Comparison of ENCODE assay signal across 17 cellular contexts in the genomic region with DNA sequence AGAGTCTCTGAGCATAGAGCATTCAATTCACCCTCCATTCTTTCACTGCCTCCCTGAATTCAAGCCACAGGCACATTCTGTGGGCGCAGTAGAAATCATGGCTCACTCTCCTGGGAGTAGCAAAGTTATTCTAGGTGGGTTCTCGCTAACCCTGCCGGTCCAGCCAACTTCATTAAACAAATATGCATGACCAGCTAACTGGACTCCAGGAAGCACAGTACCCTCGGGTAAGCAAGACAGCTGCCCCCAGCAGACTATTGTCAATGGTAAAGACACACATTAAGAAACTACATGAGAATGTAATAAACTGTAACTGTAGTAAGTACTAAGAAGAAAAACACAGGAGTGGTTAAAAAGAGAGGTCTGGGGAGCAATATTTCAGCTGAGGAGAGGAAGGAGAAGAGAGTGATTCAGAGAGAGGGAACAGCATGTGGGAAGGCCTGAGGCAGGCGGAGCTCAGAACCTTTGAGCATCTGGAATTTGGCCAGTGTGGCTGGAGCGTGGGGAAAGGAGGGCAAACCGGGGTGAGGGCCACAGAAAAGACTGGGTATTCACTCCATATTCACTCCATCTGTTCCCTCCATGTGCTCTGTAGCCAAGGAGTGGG. TPM values are rescaled to one million over a fixed set of nuclear protein-coding genes. Genes with fewer than 3 reads are reported as not detected.
A peak's percentile ranks its signal among the peaks of the same experiment; 100 is the strongest.
DNase-seq lines count a peak whose midpoint lies in the region; ATAC-seq and TF ChIP-seq lines count a peak whose summit lies in the region.
"Had no signal": no experiment of that assay in that cellular context is flagged by ENCODE, and none has a peak within 500 bp of the region (broad histone marks: within the 10 kb centered on the region; RNA-seq: fewer than 3 reads in every experiment).

No MANE protein-coding gene starts in this region.

- POLR2A ChIA-PET in MCF 10A (lab: Yijun Ruan, JAX): interaction anchor here (1.0 kb wide), 2 partner anchors 17 to 40 kb away, joined by 3 read pairs; no protein-coding TSS in a partner anchor
- POLR2A ChIA-PET in activated CD4-positive, alpha-beta T cell treated with anti-CD3 and anti-CD28 coated beads for 36 hours (lab: Charles Lee): interaction anchor here (0.6 kb wide), 1 partner anchor 184 kb away, joined by 3 read pairs; the partner anchor contains the start of gene ENO1

- H3K79me2 ChIP-seq in neural progenitor cell (ENCODE audit: low read depth): no peaks in the 10 kb centered on the region

- H3K4me1 Mint-ChIP-seq in MCF 10A (ENCODE audit: insufficient read depth, unreplicated experiment): peaks cover 13% of the 10 kb centered on the region
- H3K4me1 Mint-ChIP-seq in neural progenitor cell: peaks cover 35% of the 10 kb centered on the region
- no peaks in the 10 kb centered on the region for H3K4me1 Mint-ChIP-seq in activated CD4-positive, alpha-beta T cell treated with anti-CD3 and anti-CD28 coated beads for 36 hours
- H3K4me1 Mint-ChIP-seq: CD4-positive, alpha-beta memory T cell had no signal

- H3K36me3 ChIP-seq in breast epithelium: no peaks in the 10 kb centered on the region
- H3K36me3 ChIP-seq in brain microvascular endothelial cell (replicated peaks): no peaks in the 10 kb centered on the region
- no peaks in the 10 kb centered on the region for H3K36me3 ChIP-seq in neural progenitor cell
- H3K36me3 ChIP-seq: tibial nerve, WERI-Rb-1 had no signal

- CTCF ChIA-PET in MCF 10A (lab: Yijun Ruan, JAX): interaction anchor here (0.8 to 1.1 kb wide), 2 partner anchors 53 to 58 kb away, joined by 3 read pairs; no protein-coding TSS in a partner anchor
- CTCF ChIA-PET in activated CD4-positive, alpha-beta T cell treated with anti-CD3 and anti-CD28 coated beads for 36 hours (lab: Charles Lee): interaction anchor here (0.6 to 1.5 kb wide), 4 partner anchors 11 to 62 kb away, joined by 3 to 5 read pairs (median 4); no protein-coding TSS in a partner anchor

- no peak overlapping the region for H2AFZ ChIP-seq in neural progenitor cell (replicated peaks)

- H3K9me3 Mint-ChIP-seq in MCF 10A (ENCODE audit: unreplicated experiment) (no peaks in the 10 kb centered on the region), neural progenitor cell (no peaks in the 10 kb centered on the region)
- H3K9me3 Mint-ChIP-seq in activated CD4-positive, alpha-beta T cell treated with anti-CD3 and anti-CD28 coated beads for 36 hours (ENCODE audit: low read depth): no peaks in the 10 kb centered on the region
- H3K9me3 Mint-ChIP-seq: CD4-positive, alpha-beta memory T cell had no signal

- TF ChIP-seq POLR2A in breast epithelium (IDR thresholded peaks at IDR 0.05): no peak

- H3K27ac Mint-ChIP-seq in MCF 10A (ENCODE audit: low read depth, unreplicated experiment): peak overlapping the region; percentile 47
- peak overlapping the region; percentile 36 for H3K27ac Mint-ChIP-seq in neural progenitor cell
- H3K27ac Mint-ChIP-seq in activated CD4-positive, alpha-beta T cell treated with anti-CD3 and anti-CD28 coated beads for 36 hours: no peak overlapping the region
- H3K27ac Mint-ChIP-seq: CD4-positive, alpha-beta memory T cell; progenitor cell of endocrine pancreas had no signal

- in situ Hi-C loops in brain microvascular endothelial cell (cut with HindIII; ENCODE audit: low pct_ligation_motif_present, low sequenced_read_pairs): no loop called here

- no peaks in the 10 kb centered on the region for H3K27me3 ChIP-seq in breast epithelium
- H3K27me3 ChIP-seq in brain microvascular endothelial cell (replicated peaks): no peaks in the 10 kb centered on the region
- H3K27me3 ChIP-seq in neural progenitor cell: no peaks in the 10 kb centered on the region
- H3K27me3 ChIP-seq: tibial nerve had no signal

- H3K4me2 ChIP-seq in neural progenitor cell: no peak overlapping the region

- ATAC-seq in left colon (no peak), HG03460 (IDR thresholded peaks at IDR 0.05; ENCODE audit: unreplicated experiment) (no peak)
- no peak for ATAC-seq in activated CD4-positive, alpha-beta T cell treated with anti-CD3 and anti-CD28 coated beads for 36 hours

- H3K9ac ChIP-seq in neural progenitor cell: no peak overlapping the region

- no peak overlapping the region for H3K27ac ChIP-seq in breast epithelium
- H3K27ac ChIP-seq in brain microvascular endothelial cell: no peak overlapping the region
- no peak overlapping the region for H3K27ac ChIP-seq in neural progenitor cell
- H3K27ac ChIP-seq: WERI-Rb-1 had no signal

- no peaks in the 10 kb centered on the region for H3K36me3 Mint-ChIP-seq in MCF 10A (ENCODE audit: insufficient read depth, unreplicated experiment)
- H3K36me3 Mint-ChIP-seq in neural progenitor cell: no peaks in the 10 kb centered on the region
- H3K36me3 Mint-ChIP-seq in activated CD4-positive, alpha-beta T cell treated with anti-CD3 and anti-CD28 coated beads for 36 hours (ENCODE audit: low read depth): no peaks in the 10 kb centered on the region
- H3K36me3 Mint-ChIP-seq: CD4-positive, alpha-beta memory T cell had no signal

- H3F3A ChIP-seq in neural progenitor cell (ENCODE audit: low read depth): peaks cover 8% of the 10 kb centered on the region

- H4K20me1 ChIP-seq in neural progenitor cell (ENCODE audit: low read depth): no peaks in the 10 kb centered on the region

- no peaks in the 10 kb centered on the region for H3K4me1 ChIP-seq in breast epithelium
- H3K4me1 ChIP-seq in neural progenitor cell: peaks cover 9% of the 10 kb centered on the region

- no TSS peak for BruUV-seq in MCF 10A (replicated peaks; lab: Mats Ljungman, UMichigan)

- intact Hi-C loops in MCF 10A (cut with micrococcal nuclease) (no loop called here), breast epithelium (cut with DNase I; ENCODE audit: low total_unique reads) (no loop called here), left colon (cut with DNase I, micrococcal nuclease) (no loop called here)
- intact Hi-C loops in activated CD4-positive, alpha-beta T cell treated with anti-CD3 and anti-CD28 coated beads for 36 hours (cut with DNase I, micrococcal nuclease): no loop called here

- H3K4me3 ChIP-seq in breast epithelium: no peak overlapping the region
- no peak overlapping the region for H3K4me3 ChIP-seq in brain microvascular endothelial cell (ENCODE audit: low read depth, low read length)
- H3K4me3 ChIP-seq in neural progenitor cell: no peak overlapping the region
- H3K4me3 ChIP-seq: tibial nerve had no signal

- DNase-seq in MCF 10A (ENCODE audit: unreplicated experiment): no peak
- DNase-seq in breast epithelium (ENCODE audit: low spot score in 2 of 2): no peak
- peak; percentile 18 for DNase-seq in brain microvascular endothelial cell
- DNase-seq in neural progenitor cell (ENCODE audit: low spot score): no peak
- no peak for DNase-seq in left colon
- DNase-seq in effector CD4-positive, alpha-beta T cell: no peak
- DNase-seq in activated CD4-positive, alpha-beta T cell treated with anti-CD3 and anti-CD28 coated beads for 36 hours: no peak
- DNase-seq: CD4-positive, alpha-beta memory T cell; central memory CD4-positive, alpha-beta T cell; GDM1; midbrain; NCI-H1092; WERI-Rb-1 had no signal

- H3K9me3 ChIP-seq in breast epithelium (no peaks in the 10 kb centered on the region), neural progenitor cell (ENCODE audit: low read depth) (no peaks in the 10 kb centered on the region)
- H3K9me3 ChIP-seq: tibial nerve had no signal

- H3K27me3 Mint-ChIP-seq in MCF 10A (ENCODE audit: insufficient read depth, unreplicated experiment) (no peaks in the 10 kb centered on the region), neural progenitor cell (ENCODE audit: insufficient read depth, low read depth) (peaks cover 15% of the 10 kb centered on the region)
- peaks cover 6% of the 10 kb centered on the region for H3K27me3 Mint-ChIP-seq in activated CD4-positive, alpha-beta T cell treated with anti-CD3 and anti-CD28 coated beads for 36 hours

- TF ChIP-seq CTCF in MCF 10A (IDR thresholded peaks at IDR 0.05; ENCODE audit: unreplicated experiment): no peak
- no peak for TF ChIP-seq CTCF in breast epithelium (IDR thresholded peaks at IDR 0.05)
- no peak for TF ChIP-seq CTCF in brain microvascular endothelial cell (IDR thresholded peaks at IDR 0.05; ENCODE audit: low read depth, low read length, missing control alignments)
- no peak for TF ChIP-seq CTCF in neural progenitor cell (IDR thresholded peaks at IDR 0.05)

- H3K4me3 Mint-ChIP-seq in MCF 10A (ENCODE audit: unreplicated experiment) (no peak overlapping the region), neural progenitor cell (no peak overlapping the region)
- no peak overlapping the region for H3K4me3 Mint-ChIP-seq in activated CD4-positive, alpha-beta T cell treated with anti-CD3 and anti-CD28 coated beads for 36 hours
- H3K4me3 Mint-ChIP-seq: CD4-positive, alpha-beta memory T cell had no signal

RNA-seq across cellular contexts. Expression of gene SLC2A5, which starts 7.4 kb away (rescaled TPM):
- total RNA-seq in MCF 10A (2022) (0.39 and 0.61 TPM in 2 replicates), breast epithelium (1 to 10 TPM; 2.3 to 2.8 (median 2.7) TPM), neural progenitor cell (ENCODE audit: low replicate concordance) (not detected in 2 replicates), left colon (10 to 100 TPM in 1 of 2 donors, 1 to 10 TPM in 1; 8.1 to 10.4 TPM)
- not detected for total RNA-seq in activated CD4-positive, alpha-beta T cell treated with anti-CD3 and anti-CD28 coated beads for 36 hours
- total RNA-seq: A172, progenitor cell of endocrine pancreas had no signal

RNA-seq across cellular contexts. Expression of gene SLC2A7, which starts 35.8 kb away (rescaled TPM):
- total RNA-seq in MCF 10A (2022): not detected in 2 replicates
- total RNA-seq in breast epithelium: not detected
- not detected in 2 replicates for total RNA-seq in neural progenitor cell (ENCODE audit: low replicate concordance)
- not detected for total RNA-seq in left colon
- total RNA-seq in activated CD4-positive, alpha-beta T cell treated with anti-CD3 and anti-CD28 coated beads for 36 hours: not detected
- total RNA-seq: A172; CD4-positive, alpha-beta memory T cell; progenitor cell of endocrine pancreas; tibial nerve had no signal
